ENCODE assay signal across 22 cellular contexts in genomic region chr6:149107520-149107919, GRCh38.
DNase-seq lines count a peak whose midpoint lies in the region; ATAC-seq and TF ChIP-seq lines count a peak whose summit lies in the region.
"Had no signal": no experiment of that assay in that cellular context is flagged by ENCODE, and none has a peak within 500 bp of the region (broad histone marks: within the 10 kb centered on the region; RNA-seq: fewer than 3 reads in every experiment).

No MANE protein-coding gene starts in this region.

- H3K9me3 ChIP-seq in left ventricle myocardium inferior (replicated peaks) (no peaks in the 10 kb centered on the region), right atrium auricular region (no peaks in the 10 kb centered on the region)
- H3K9me3 ChIP-seq: Caco-2, Peyer's patch, SK-N-SH had no signal

- peaks cover 0 to 8% (median 4%) of the 10 kb centered on the region in 5 experiments for H3K9me3 Mint-ChIP-seq in brain

- H3K36me3 Mint-ChIP-seq in brain = no peaks in the 10 kb centered on the region

- H3K4me3 ChIP-seq in left ventricle myocardium inferior = no peak overlapping the region
- H3K4me3 ChIP-seq in right atrium auricular region = no peak overlapping the region
- H3K4me3 ChIP-seq in rectal smooth muscle tissue (ENCODE audit: low read length) = no peak overlapping the region
- H3K4me3 ChIP-seq: Peyer's patch had no signal

- H3K27me3 Mint-ChIP-seq in brain = no peaks in the 10 kb centered on the region
- H3K27me3 Mint-ChIP-seq: CD4-positive, alpha-beta memory T cell had no signal

- H3K27me3 ChIP-seq in left ventricle myocardium inferior (ENCODE audit: low read depth) (no peaks in the 10 kb centered on the region), right atrium auricular region (no peaks in the 10 kb centered on the region), layer of hippocampus (ENCODE audit: control insufficient read depth, insufficient read depth, low read length) (no peaks in the 10 kb centered on the region), rectal smooth muscle tissue (ENCODE audit: control insufficient read depth, insufficient read depth, low read length) (no peaks in the 10 kb centered on the region)
- H3K27me3 ChIP-seq: Peyer's patch had no signal

- H3K27ac ChIP-seq in left ventricle myocardium inferior (replicated peaks) (peak overlapping the region; percentile 47), right atrium auricular region (no peak overlapping the region), layer of hippocampus (ENCODE audit: low read depth, low read length) (peak overlapping the region; percentile 50), rectal smooth muscle tissue (ENCODE audit: low read depth, low read length) (peak overlapping the region; percentile 27)
- H3K27ac ChIP-seq: HL-60, Peyer's patch had no signal

- intact Hi-C loops in left ventricle myocardium inferior (cut with micrococcal nuclease) = no loop called here

- ATAC-seq in HG02610 (IDR thresholded peaks at IDR 0.05; ENCODE audit: unreplicated experiment) = no peak

- H3K4me3 Mint-ChIP-seq in brain = no peak overlapping the region
- H3K4me3 Mint-ChIP-seq: CD4-positive, alpha-beta memory T cell had no signal

- H3K4me1 ChIP-seq in left ventricle myocardium inferior (no peaks in the 10 kb centered on the region), right atrium auricular region (no peaks in the 10 kb centered on the region), rectal smooth muscle tissue (ENCODE audit: control insufficient read depth, insufficient read depth, low read length) (no peaks in the 10 kb centered on the region)

- peaks cover 16% of the 10 kb centered on the region for H3K4me1 Mint-ChIP-seq in brain

- DNase-seq in left ventricle myocardium inferior (no peak), right atrium auricular region (ENCODE audit: low spot score) (no peak), T-helper 1 cell (no peak), NCI-H2171 treated with DMSO at 0.1 percent for 48 hours (lab: John Stamatoyannopoulos, UW) (no peak)
- DNase-seq: Caco-2; CD4-positive, alpha-beta memory T cell; DND-41; Kasumi-1; NCI-H1092 treated with DMSO at 0.1 percent for 48 hours; NCI-H1436; NCI-H1930; NCI-H2107; NCI-H446 treated with DMSO at 0.1 percent for 48 hours; NCI-H526; OCI-M1; Peyer's patch; SK-N-SH had no signal

- H3K27ac Mint-ChIP-seq in brain = peak overlapping the region in 4 of 5 experiments; percentile 44 to 95 (median 82)
- H3K27ac Mint-ChIP-seq: CD4-positive, alpha-beta memory T cell had no signal

- H3K36me3 ChIP-seq in left ventricle myocardium inferior = no peaks in the 10 kb centered on the region
- H3K36me3 ChIP-seq in right atrium auricular region = no peaks in the 10 kb centered on the region
- H3K36me3 ChIP-seq in rectal smooth muscle tissue (ENCODE audit: control insufficient read depth, insufficient read depth, low read length) = no peaks in the 10 kb centered on the region
- H3K36me3 ChIP-seq: Peyer's patch had no signal

- H3K9ac ChIP-seq in rectal smooth muscle tissue (ENCODE audit: low read length) = no peak overlapping the region
- H3K9ac ChIP-seq: SK-N-SH had no signal

- TF ChIP-seq CTCF in left ventricle myocardium inferior (IDR thresholded peaks at IDR 0.05; ENCODE audit: borderline replicate concordance) = no peak
- TF ChIP-seq CTCF in right atrium auricular region (IDR thresholded peaks at IDR 0.05) = no peak
- TF ChIP-seq CTCF in brain (conservative IDR thresholded peaks at IDR 0.05) = no peak

Comparison
In these comparisons a context has a peak if more than half of its experiments do, and no peak if none do; other contexts are left out.
1. H3K27ac ChIP-seq: peak in left ventricle myocardium inferior (single experiment), layer of hippocampus (single experiment) and rectal smooth muscle tissue (single experiment); none in right atrium auricular region (0 of 2).